Comparison of ENCODE assay signal across 1 cellular context in genomic region chr10:5488272-5489161, GRCh38.
A peak's percentile ranks its signal among the peaks of the same experiment; 100 is the strongest.
TF ChIP-seq lines count a peak whose summit lies in the region.

No MANE protein-coding gene starts in this region.

TF ChIP-seq in HepG2, 621 proteins besides CTCF, POLR2A, EP300 and RAD21 (continued from another document):
- TF ChIP-seq ZNF687 (CRISPR knock-in tag; IDR thresholded peaks at IDR 0.05) (peak; percentile 47), HNRNPL (IDR thresholded peaks at IDR 0.05; ENCODE audit: low read depth, low read length) (peak; percentile 82), TFDP2 (CRISPR knock-in tag; IDR thresholded peaks at IDR 0.05) (peak; percentile 42; the same call in 1 of the 2 replicates), ZNF777 (CRISPR knock-in tag; IDR thresholded peaks at IDR 0.05) (no peak), CREB3 (CRISPR knock-in tag; IDR thresholded peaks at IDR 0.05) (no peak), HMGXB3 (CRISPR knock-in tag; IDR thresholded peaks at IDR 0.05; ENCODE audit: borderline replicate concordance) (no peak), SNAPC5 (CRISPR knock-in tag; IDR thresholded peaks at IDR 0.05; ENCODE audit: borderline replicate concordance) (no peak), ZNF850 (CRISPR knock-in tag; conservative IDR thresholded peaks at IDR 0.05) (no peak), TFE3 (CRISPR knock-in tag; IDR thresholded peaks at IDR 0.05) (no peak)
TF ChIP-seq in HepG2: peak in this region for 9.
